ENCODE assay signal across 24 cellular contexts in genomic region chr15:22912256-22912655, GRCh38.
"Had no signal": no experiment of that assay in that cellular context is flagged by ENCODE, and none has a peak within 500 bp of the region (broad histone marks: within the 10 kb centered on the region; RNA-seq: fewer than 3 reads in every experiment).

No MANE protein-coding gene starts in this region.

- H3K79me2 ChIP-seq: hepatocyte had no signal

- H3K27ac Mint-ChIP-seq: dendritic cell treated with granulocyte-macrophage colony-stimulating factor and Interleukin-4, amounts not matched to agents 40 ng/mL and 50 ng/mL, for 4 days; stimulated activated naive B cell treated with anti-CD40 and anti-IgM and Interleukin-4, amounts not matched to agents 10 μg/mL and 1 μg/mL and 100 μg/mL, for 72 hours; stimulated activated naive CD8-positive, alpha-beta T cell treated with anti-CD3 and anti-CD28 coated beads, Interleukin-15, Interleukin-2, amounts not matched to agents 100 ng/mL and 50 ng/mL, for 24 hours had no signal

- H3K9me3 Mint-ChIP-seq: dendritic cell treated with granulocyte-macrophage colony-stimulating factor and Interleukin-4, amounts not matched to agents 40 ng/mL and 50 ng/mL, for 4 days; naive thymus-derived CD8-positive, alpha-beta T cell; nephron progenitor cell; stimulated activated naive B cell treated with anti-CD40 and anti-IgM and Interleukin-4, amounts not matched to agents 10 μg/mL and 1 μg/mL and 100 μg/mL, for 72 hours; stimulated activated naive CD8-positive, alpha-beta T cell treated with anti-CD3 and anti-CD28 coated beads, Interleukin-15, Interleukin-2, amounts not matched to agents 100 ng/mL and 50 ng/mL, for 24 hours had no signal

- DNase-seq: colonic mucosa; effector CD8-positive, alpha-beta T cell; foreskin keratinocyte; heart left ventricle; kidney; mesendoderm; naive thymus-derived CD8-positive, alpha-beta T cell; nephron progenitor cell; nucleus accumbens; ovary; psoas muscle; right cardiac atrium; sigmoid colon; stimulated activated naive B cell treated with anti-CD40 and anti-IgM and Interleukin-4, amounts not matched to agents 10 μg/mL and 1 μg/mL and 100 μg/mL, for 72 hours; upper lobe of right lung; uterus had no signal

- H3K9me3 ChIP-seq: colonic mucosa, esophagus muscularis mucosa, gastroesophageal sphincter, heart left ventricle, ovary, psoas muscle, sigmoid colon, thoracic aorta, tibial nerve, upper lobe of right lung, uterus had no signal

- H3K4me3 ChIP-seq: colonic mucosa, esophagus muscularis mucosa, gastroesophageal sphincter, heart left ventricle, hepatocyte, lung, ovary, psoas muscle, sigmoid colon, thoracic aorta, tibial nerve, upper lobe of right lung, uterus had no signal

- H3K4me1 Mint-ChIP-seq: naive thymus-derived CD8-positive, alpha-beta T cell; nephron progenitor cell had no signal

- H3K4me2 ChIP-seq: hepatocyte had no signal

- H3K36me3 ChIP-seq: ovary, uterus had no signal

- H3K4me1 ChIP-seq: colonic mucosa, esophagus muscularis mucosa, foreskin keratinocyte, gastroesophageal sphincter, heart left ventricle, psoas muscle, sigmoid colon, tibial nerve, upper lobe of right lung, uterus had no signal

- H3K4me3 Mint-ChIP-seq: dendritic cell treated with granulocyte-macrophage colony-stimulating factor and Interleukin-4, amounts not matched to agents 40 ng/mL and 50 ng/mL, for 4 days; naive thymus-derived CD8-positive, alpha-beta T cell; nephron progenitor cell; stimulated activated naive B cell treated with anti-CD40 and anti-IgM and Interleukin-4, amounts not matched to agents 10 μg/mL and 1 μg/mL and 100 μg/mL, for 72 hours; stimulated activated naive CD8-positive, alpha-beta T cell treated with anti-CD3 and anti-CD28 coated beads, Interleukin-15, Interleukin-2, amounts not matched to agents 100 ng/mL and 50 ng/mL, for 24 hours had no signal

- H2AFZ ChIP-seq: hepatocyte had no signal

- H3K27ac ChIP-seq: colonic mucosa, esophagus muscularis mucosa, foreskin keratinocyte, gastroesophageal sphincter, heart left ventricle, hepatocyte, ovary, psoas muscle, sigmoid colon, thoracic aorta, tibial nerve, upper lobe of right lung, uterus had no signal

- H3K27me3 ChIP-seq: colonic mucosa, esophagus muscularis mucosa, foreskin keratinocyte, gastroesophageal sphincter, heart left ventricle, hepatocyte, ovary, sigmoid colon, tibial nerve, upper lobe of right lung, uterus had no signal

- H3K27me3 Mint-ChIP-seq: dendritic cell treated with granulocyte-macrophage colony-stimulating factor and Interleukin-4, amounts not matched to agents 40 ng/mL and 50 ng/mL, for 4 days; naive thymus-derived CD8-positive, alpha-beta T cell; stimulated activated naive B cell treated with anti-CD40 and anti-IgM and Interleukin-4, amounts not matched to agents 10 μg/mL and 1 μg/mL and 100 μg/mL, for 72 hours; stimulated activated naive CD8-positive, alpha-beta T cell treated with anti-CD3 and anti-CD28 coated beads, Interleukin-15, Interleukin-2, amounts not matched to agents 100 ng/mL and 50 ng/mL, for 24 hours had no signal
